ENCODE assay signal across 12 cellular contexts in the genomic region with DNA sequence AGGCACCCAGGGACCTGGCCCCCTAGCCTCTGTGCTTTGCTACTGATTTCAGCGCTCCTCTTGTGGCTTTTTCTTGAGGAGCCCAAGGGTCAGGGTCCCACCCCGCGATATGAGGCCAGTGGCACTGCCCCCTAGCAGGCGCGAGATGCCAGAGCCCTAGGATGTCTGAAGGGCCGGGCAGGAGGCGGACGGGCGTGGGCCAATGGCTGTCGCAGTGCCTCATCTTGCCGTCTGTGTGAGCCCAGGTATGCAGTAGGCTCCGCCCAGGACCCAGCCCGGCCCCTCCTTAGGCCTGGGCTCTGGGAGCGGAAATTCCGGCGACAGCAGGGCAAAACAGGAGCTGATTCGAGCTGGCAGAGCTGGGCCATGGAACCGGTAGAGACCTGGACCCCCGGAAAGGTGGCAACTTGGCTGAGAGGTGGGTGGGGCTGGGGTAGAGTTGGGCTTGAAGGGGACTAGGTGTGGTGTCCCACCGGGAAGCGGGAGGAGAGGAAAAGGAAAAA. TPM values are rescaled to one million over a fixed set of nuclear protein-coding genes. Genes with fewer than 3 reads are reported as not detected.
DNase-seq lines count a peak whose midpoint lies in the region; ATAC-seq and TF ChIP-seq lines count a peak whose summit lies in the region.
"Had no signal": no experiment of that assay in that cellular context is flagged by ENCODE, and none has a peak within 500 bp of the region (broad histone marks: within the 10 kb centered on the region; RNA-seq: fewer than 3 reads in every experiment).

A gene with protein sequence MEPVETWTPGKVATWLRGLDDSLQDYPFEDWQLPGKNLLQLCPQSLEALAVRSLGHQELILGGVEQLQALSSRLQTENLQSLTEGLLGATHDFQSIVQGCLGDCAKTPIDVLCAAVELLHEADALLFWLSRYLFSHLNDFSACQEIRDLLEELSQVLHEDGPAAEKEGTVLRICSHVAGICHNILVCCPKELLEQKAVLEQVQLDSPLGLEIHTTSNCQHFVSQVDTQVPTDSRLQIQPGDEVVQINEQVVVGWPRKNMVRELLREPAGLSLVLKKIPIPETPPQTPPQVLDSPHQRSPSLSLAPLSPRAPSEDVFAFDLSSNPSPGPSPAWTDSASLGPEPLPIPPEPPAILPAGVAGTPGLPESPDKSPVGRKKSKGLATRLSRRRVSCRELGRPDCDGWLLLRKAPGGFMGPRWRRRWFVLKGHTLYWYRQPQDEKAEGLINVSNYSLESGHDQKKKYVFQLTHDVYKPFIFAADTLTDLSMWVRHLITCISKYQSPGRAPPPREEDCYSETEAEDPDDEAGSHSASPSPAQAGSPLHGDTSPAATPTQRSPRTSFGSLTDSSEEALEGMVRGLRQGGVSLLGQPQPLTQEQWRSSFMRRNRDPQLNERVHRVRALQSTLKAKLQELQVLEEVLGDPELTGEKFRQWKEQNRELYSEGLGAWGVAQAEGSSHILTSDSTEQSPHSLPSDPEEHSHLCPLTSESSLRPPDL (plus strand): TSS at position 310 of the 503 bp plus-strand sequence. CDS start 57 bp downstream, at position 367.

- no peaks in the 10 kb centered on the region for H3K9me3 ChIP-seq in Peyer's patch
- H3K9me3 ChIP-seq in iPS-18c (ENCODE audit: control insufficient read depth, insufficient read depth, low read length), result no peaks in the 10 kb centered on the region
- H3K9me3 ChIP-seq: A549 had no signal

- peak; percentile 56 to 71 for TF ChIP-seq POLR2A in Peyer's patch (IDR thresholded peaks at IDR 0.05)

- H3K4me3 Mint-ChIP-seq in activated CD4-positive, alpha-beta T cell treated with anti-CD3 and anti-CD28 coated beads for 36 hours, result peak within 1 kb of the TSS; percentile 61
- no peak within 1 kb of the TSS for H3K4me3 Mint-ChIP-seq in stimulated activated effector memory CD8-positive, alpha-beta T cell treated with anti-CD3 and anti-CD28 coated beads, Interleukin-12 subunit alpha, Interleukin-12 subunit beta, amount 100 ng/mL, for 72 hours

- intact Hi-C loops in activated CD4-positive, alpha-beta T cell treated with anti-CD3 and anti-CD28 coated beads for 36 hours (cut with DNase I, micrococcal nuclease), result no loop called here

- H3K27me3 ChIP-seq in Peyer's patch, result no peaks in the 10 kb centered on the region

- H3K4me1 ChIP-seq in Peyer's patch, result no peaks in the 10 kb centered on the region
- H3K4me1 ChIP-seq: A549 had no signal

- H3K27ac Mint-ChIP-seq in activated CD4-positive, alpha-beta T cell treated with anti-CD3 and anti-CD28 coated beads for 36 hours, result no peak within 1 kb of the TSS
- peak within 1 kb of the TSS; percentile 34 for H3K27ac Mint-ChIP-seq in stimulated activated effector memory CD8-positive, alpha-beta T cell treated with anti-CD3 and anti-CD28 coated beads, Interleukin-12 subunit alpha, Interleukin-12 subunit beta, amount 100 ng/mL, for 72 hours

- peak in 3 of 6 experiments; percentile 45 to 52 (median 51) for TF ChIP-seq CTCF in Peyer's patch (IDR thresholded peaks at IDR 0.05)

- H3K36me3 ChIP-seq in Peyer's patch, result peaks cover 0 to 8% (median 0%) of the 10 kb centered on the region in 3 donors

- POLR2A ChIA-PET in activated CD4-positive, alpha-beta T cell treated with anti-CD3 and anti-CD28 coated beads for 36 hours (lab: Charles Lee), result no interaction called here

- H3K36me3 Mint-ChIP-seq in activated CD4-positive, alpha-beta T cell treated with anti-CD3 and anti-CD28 coated beads for 36 hours (ENCODE audit: low read depth), result peaks cover 3% of the 10 kb centered on the region
- H3K36me3 Mint-ChIP-seq in stimulated activated effector memory CD8-positive, alpha-beta T cell treated with anti-CD3 and anti-CD28 coated beads, Interleukin-12 subunit alpha, Interleukin-12 subunit beta, amount 100 ng/mL, for 72 hours, result no peaks in the 10 kb centered on the region

- H3K9me3 Mint-ChIP-seq in activated CD4-positive, alpha-beta T cell treated with anti-CD3 and anti-CD28 coated beads for 36 hours (ENCODE audit: low read depth), result no peaks in the 10 kb centered on the region
- no peaks in the 10 kb centered on the region for H3K9me3 Mint-ChIP-seq in stimulated activated effector memory CD8-positive, alpha-beta T cell treated with anti-CD3 and anti-CD28 coated beads, Interleukin-12 subunit alpha, Interleukin-12 subunit beta, amount 100 ng/mL, for 72 hours

- H3K27me3 Mint-ChIP-seq in activated CD4-positive, alpha-beta T cell treated with anti-CD3 and anti-CD28 coated beads for 36 hours, result no peaks in the 10 kb centered on the region

- H3K4me1 Mint-ChIP-seq in activated CD4-positive, alpha-beta T cell treated with anti-CD3 and anti-CD28 coated beads for 36 hours, result peaks cover 8% of the 10 kb centered on the region
- no peaks in the 10 kb centered on the region for H3K4me1 Mint-ChIP-seq in stimulated activated effector memory CD8-positive, alpha-beta T cell treated with anti-CD3 and anti-CD28 coated beads, Interleukin-12 subunit alpha, Interleukin-12 subunit beta, amount 100 ng/mL, for 72 hours

- peak; percentile 70 for ATAC-seq in activated CD4-positive, alpha-beta T cell treated with anti-CD3 and anti-CD28 coated beads for 36 hours
- ATAC-seq in stimulated activated effector memory CD8-positive, alpha-beta T cell treated with anti-CD3 and anti-CD28 coated beads, Interleukin-12 subunit alpha, Interleukin-12 subunit beta, amount 100 ng/mL, for 72 hours, result no peak
- ATAC-seq in GM21786 (IDR thresholded peaks at IDR 0.05; ENCODE audit: unreplicated experiment), result no peak

- CTCF ChIA-PET in activated CD4-positive, alpha-beta T cell treated with anti-CD3 and anti-CD28 coated beads for 36 hours (lab: Charles Lee), result interaction anchor here (0.6 to 1.0 kb wide), 3 partner anchors 18 to 178 kb away, joined by 3 to 5 read pairs (median 3); no protein-coding TSS in a partner anchor

- peak within 1 kb of the TSS in 3 of 4 donors; percentile 73 to 87 (median 77) for H3K27ac ChIP-seq in Peyer's patch
- H3K27ac ChIP-seq: A549 had no signal

- peak within 1 kb of the TSS in 3 of 4 donors; percentile 28 to 62 (median 50) for H3K4me3 ChIP-seq in Peyer's patch
- H3K4me3 ChIP-seq in iPS-18c (ENCODE audit: insufficient read depth, low read depth, low read length), result peak within 1 kb of the TSS; percentile 52
- H3K4me3 ChIP-seq: A549 had no signal

- DNase-seq in activated CD4-positive, alpha-beta T cell treated with anti-CD3 and anti-CD28 coated beads for 36 hours, result peak; percentile 48
- no peak for DNase-seq in activated CD4-positive, alpha-beta T cell treated with anti-CD3 and anti-CD28 coated beads for 1 hour
- DNase-seq in Peyer's patch (peak in 2 of 3 donors; percentile 89 to 92), NCI-H226 (no peak)
- DNase-seq in stimulated activated effector memory CD8-positive, alpha-beta T cell treated with anti-CD3 and anti-CD28 coated beads, Interleukin-12 subunit alpha, Interleukin-12 subunit beta, amount 100 ng/mL, for 72 hours (ENCODE audit: low spot score in 2 of 2), result no peak
- no peak for DNase-seq in stimulated activated naive CD4-positive, alpha-beta T cell (lab: John Stamatoyannopoulos, UW)
- DNase-seq: NCI-H2171, substantia nigra had no signal

RNA-seq across cellular contexts. Expression of the gene that starts here (rescaled TPM):
- total RNA-seq in activated CD4-positive, alpha-beta T cell treated with anti-CD3 and anti-CD28 coated beads for 36 hours, result 1 to 10 TPM; 3.0 to 3.2 TPM
- total RNA-seq in Peyer's patch, result 100 to 1,000 TPM in 2 of 4 donors, 10 to 100 TPM in 2; 28.9 to 160 (median 105) TPM
- total RNA-seq: pulmonary artery endothelial cell had no signal

Comparison
In these comparisons a context has a peak if more than half of its experiments do, and no peak if none do; other contexts are left out.
1. RNA of the gene that starts here (total RNA-seq): 28.9 to 160 TPM in Peyer's patch; 3.0 to 3.2 TPM in activated CD4-positive, alpha-beta T cell treated with anti-CD3 and anti-CD28 coated beads for 36 hours; every median in the first group is over 4 times any median in the second.
2. DNase-seq: peak in activated CD4-positive, alpha-beta T cell treated with anti-CD3 and anti-CD28 coated beads for 36 hours (single experiment) and Peyer's patch (2 of 3); none in activated CD4-positive, alpha-beta T cell treated with anti-CD3 and anti-CD28 coated beads for 1 hour (single experiment), stimulated activated effector memory CD8-positive, alpha-beta T cell treated with anti-CD3 and anti-CD28 coated beads, Interleukin-12 subunit alpha, Interleukin-12 subunit beta, amount 100 ng/mL, for 72 hours (0 of 2), stimulated activated naive CD4-positive, alpha-beta T cell (0 of 6) and NCI-H226 (single experiment).